ENCODE assay signal across 1 cellular context in the genomic region with DNA sequence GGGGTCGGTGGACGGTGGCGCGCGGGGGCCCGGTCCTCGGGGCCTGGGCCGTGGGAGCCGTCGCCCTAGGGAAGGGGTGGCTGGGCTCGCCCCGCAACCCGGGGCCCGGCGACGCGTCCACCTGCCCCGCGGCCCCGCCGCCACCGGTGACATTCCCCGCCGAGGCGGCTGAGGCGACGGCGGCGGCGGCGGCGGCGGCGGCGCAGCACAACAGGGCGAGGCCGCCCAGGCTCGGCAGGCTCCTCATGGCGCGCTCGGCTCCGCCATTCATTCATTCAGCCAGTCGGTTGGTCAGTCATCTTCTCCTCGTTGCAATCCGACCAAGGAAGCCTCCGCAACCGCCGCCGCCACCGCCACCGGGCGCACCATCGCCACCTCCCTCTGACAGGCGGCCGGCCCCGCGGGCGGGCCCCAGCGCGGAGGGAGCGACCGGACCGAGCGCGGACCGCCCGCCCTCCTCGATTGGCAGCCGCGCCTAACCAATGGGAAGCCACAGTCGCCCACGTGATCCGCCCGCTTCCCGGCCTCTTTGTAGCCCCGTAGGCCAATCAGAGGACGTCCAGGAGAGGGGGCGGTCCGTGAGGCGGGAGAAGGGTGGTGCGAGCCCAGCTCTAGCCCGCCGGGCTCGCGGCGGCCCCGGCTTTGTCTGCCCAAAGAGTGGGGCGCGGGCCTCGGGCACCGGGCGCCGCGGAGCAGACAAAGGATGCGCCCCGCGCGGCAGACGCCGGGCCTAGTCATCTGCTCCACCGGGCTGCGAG.
TF ChIP-seq lines count a peak whose summit lies in the region.

A gene (minus strand): TSS at position 383 of the 758 bp plus-strand sequence. CDS start 112 bp downstream, at position 271.

TF ChIP-seq in IMR-90, 13 proteins besides CTCF, POLR2A, EP300 and RAD21 (continued from another document):
- TF ChIP-seq MXI1 (IDR thresholded peaks at IDR 0.05; ENCODE audit: borderline replicate concordance, low read depth, low read length) (peak; percentile 57; the same call in 1 of the 2 replicates), MAFK (IDR thresholded peaks at IDR 0.05; ENCODE audit: low read depth, low read length) (no peak), BHLHE40 (IDR thresholded peaks at IDR 0.05; ENCODE audit: low read depth, low read length) (no peak), NFE2L2 (IDR thresholded peaks at IDR 0.05; ENCODE audit: low read depth, low read length) (no peak; the same call in 1 of the 2 replicates), RCOR1 (IDR thresholded peaks at IDR 0.05; ENCODE audit: insufficient replicate concordance, low read length) (no peak), CHD1 (IDR thresholded peaks at IDR 0.05; ENCODE audit: low read depth, low read length) (no peak), RFX5 (IDR thresholded peaks at IDR 0.05; ENCODE audit: low read depth, low read length) (no peak)
- TF ChIP-seq, protein P1, sequence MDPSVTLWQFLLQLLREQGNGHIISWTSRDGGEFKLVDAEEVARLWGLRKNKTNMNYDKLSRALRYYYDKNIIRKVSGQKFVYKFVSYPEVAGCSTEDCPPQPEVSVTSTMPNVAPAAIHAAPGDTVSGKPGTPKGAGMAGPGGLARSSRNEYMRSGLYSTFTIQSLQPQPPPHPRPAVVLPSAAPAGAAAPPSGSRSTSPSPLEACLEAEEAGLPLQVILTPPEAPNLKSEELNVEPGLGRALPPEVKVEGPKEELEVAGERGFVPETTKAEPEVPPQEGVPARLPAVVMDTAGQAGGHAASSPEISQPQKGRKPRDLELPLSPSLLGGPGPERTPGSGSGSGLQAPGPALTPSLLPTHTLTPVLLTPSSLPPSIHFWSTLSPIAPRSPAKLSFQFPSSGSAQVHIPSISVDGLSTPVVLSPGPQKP (IDR thresholded peaks at IDR 0.05; ENCODE audit: borderline replicate concordance, low read depth, low read length) = no peak
